Comparison of ENCODE assay signal across 1 cellular context in genomic region chr3:66463734-66464511, GRCh38.
TF ChIP-seq lines count a peak whose summit lies in the region.

No MANE protein-coding gene starts in this region.

TF ChIP-seq in WTC11, 78 proteins besides CTCF, POLR2A, EP300 and RAD21 (continued from another document):
- no peak for TF ChIP-seq ZSCAN18 (CRISPR knock-in tag; IDR thresholded peaks at IDR 0.05)
- no peak for TF ChIP-seq TEAD1 (CRISPR knock-in tag; IDR thresholded peaks at IDR 0.05)
- TF ChIP-seq PREB (CRISPR knock-in tag; IDR thresholded peaks at IDR 0.05; ENCODE audit: borderline replicate concordance), result no peak
- TF ChIP-seq FOXJ3 (CRISPR knock-in tag; IDR thresholded peaks at IDR 0.05; ENCODE audit: borderline replicate concordance), result no peak
- no peak for TF ChIP-seq NFATC4 (CRISPR knock-in tag; IDR thresholded peaks at IDR 0.05)
